ENCODE assay signal across 7 cellular contexts in genomic region chr16:4272114-4272954, GRCh38. TPM values are rescaled to one million over a fixed set of nuclear protein-coding genes. Genes with fewer than 3 reads are reported as not detected.
DNase-seq lines count a peak whose midpoint lies in the region; ATAC-seq and TF ChIP-seq lines count a peak whose summit lies in the region.

No MANE protein-coding gene starts in this region.

- peak overlapping the region; percentile 99 for H3K4me3 ChIP-seq in DOHH2 (ENCODE audit: low read length)
- peak overlapping the region; percentile 90 for H3K4me3 ChIP-seq in MM.1S (ENCODE audit: low read length)
- peak overlapping the region; percentile 53 to 93 for H3K4me3 ChIP-seq in foreskin fibroblast (ENCODE audit: low read depth in 1 of 2, low read length in 2 of 2)

- peak; percentile 5 for TF ChIP-seq CTCF in DOHH2 (IDR thresholded peaks at IDR 0.05; ENCODE audit: low read depth, low read length, poor library complexity, severe bottlenecking)
- TF ChIP-seq CTCF in MM.1S (IDR thresholded peaks at IDR 0.05; ENCODE audit: low read length) = no peak
- TF ChIP-seq CTCF in foreskin fibroblast (IDR thresholded peaks at IDR 0.05; ENCODE audit: low read depth, low read length) = no peak

- peaks cover 40% of the 10 kb centered on the region for H3K36me3 ChIP-seq in DOHH2 (ENCODE audit: control insufficient read depth, low read length)
- no peaks in the 10 kb centered on the region for H3K36me3 ChIP-seq in MM.1S (replicated peaks; ENCODE audit: insufficient read depth, low read length)

- H3K9me2 ChIP-seq in DOHH2 (replicated peaks; ENCODE audit: control insufficient read depth, low read length) (no peaks in the 10 kb centered on the region), MM.1S (replicated peaks; ENCODE audit: insufficient read depth, low read length) (no peaks in the 10 kb centered on the region)

- no peaks in the 10 kb centered on the region for H3K9me3 Mint-ChIP-seq in natural killer cell treated with Interleukin-12 subunit alpha and Interleukin-12 subunit beta and Interleukin-15 and Interleukin-18, amount 100 ng/mL, for 72 hours

- H3K4me1 ChIP-seq in DOHH2 (ENCODE audit: control insufficient read depth, low read length) = peaks cover 24% of the 10 kb centered on the region
- H3K4me1 ChIP-seq in MM.1S (ENCODE audit: low read length) = peaks cover 9% of the 10 kb centered on the region

- H3K27me3 Mint-ChIP-seq in natural killer cell treated with Interleukin-12 subunit alpha and Interleukin-12 subunit beta and Interleukin-15 and Interleukin-18, amount 100 ng/mL, for 72 hours = no peaks in the 10 kb centered on the region

- H3K36me3 Mint-ChIP-seq in natural killer cell treated with Interleukin-12 subunit alpha and Interleukin-12 subunit beta and Interleukin-15 and Interleukin-18, amount 100 ng/mL, for 72 hours = no peaks in the 10 kb centered on the region

- ATAC-seq in GM21447 (IDR thresholded peaks at IDR 0.05; ENCODE audit: unreplicated experiment) = peak; percentile 17
- ATAC-seq in natural killer cell treated with Interleukin-12 subunit alpha and Interleukin-12 subunit beta and Interleukin-15 and Interleukin-18, amount 100 ng/mL, for 72 hours = peak; percentile 7 to 49

- peaks cover 10% of the 10 kb centered on the region for H3F3A ChIP-seq in DOHH2 (ENCODE audit: control insufficient read depth, insufficient read depth)
- H3F3A ChIP-seq in MM.1S (ENCODE audit: insufficient read depth, low read length) = peaks cover 22% of the 10 kb centered on the region

- H3K4me1 Mint-ChIP-seq in natural killer cell treated with Interleukin-12 subunit alpha and Interleukin-12 subunit beta and Interleukin-15 and Interleukin-18, amount 100 ng/mL, for 72 hours (ENCODE audit: low read depth in 2 of 2) = peaks cover 0 to 7% of the 10 kb centered on the region in 2 donors

- H2AFZ ChIP-seq in MM.1S (ENCODE audit: low read length) = peak overlapping the region; percentile 76

- peak; percentile 36 for DNase-seq in MM.1S
- peak; percentile 85 for DNase-seq in activated CD8-positive, alpha-beta memory T cell treated with anti-CD3 and anti-CD28 coated beads, Interleukin-2, amount 50 U/mL, for 48 hours
- DNase-seq in foreskin fibroblast = peak in 1 of 2 donors; percentile 62
- DNase-seq in natural killer cell treated with Interleukin-12 subunit alpha and Interleukin-12 subunit beta and Interleukin-15 and Interleukin-18, amount 100 ng/mL, for 72 hours (ENCODE audit: low spot score) = no peak
- DNase-seq in epidermal melanocyte (ENCODE audit: insufficient read length, low spot score) = no peak

- no peaks in the 10 kb centered on the region for H3K27me3 ChIP-seq in DOHH2 (ENCODE audit: control insufficient read depth, low read length)
- no peaks in the 10 kb centered on the region for H3K27me3 ChIP-seq in MM.1S (replicated peaks; ENCODE audit: insufficient read depth, low read length)

- H4K20me1 ChIP-seq in DOHH2 (ENCODE audit: control insufficient read depth, insufficient read depth, low read depth, low read length) (peaks cover 5% of the 10 kb centered on the region; the same call in 1 of the 2 replicates), MM.1S (ENCODE audit: insufficient read depth, low read length) (no peaks in the 10 kb centered on the region)

- H3K9ac ChIP-seq in MM.1S (ENCODE audit: low read length) = peak overlapping the region; percentile 98

- peak overlapping the region; percentile 100 for H3K4me2 ChIP-seq in DOHH2 (ENCODE audit: low read length)
- H3K4me2 ChIP-seq in MM.1S (ENCODE audit: low read depth, low read length) = peak overlapping the region; percentile 59; the same call in 1 of the 2 replicates

- peak overlapping the region; percentile 77 to 81 for H3K27ac Mint-ChIP-seq in natural killer cell treated with Interleukin-12 subunit alpha and Interleukin-12 subunit beta and Interleukin-15 and Interleukin-18, amount 100 ng/mL, for 72 hours

- no peaks in the 10 kb centered on the region for H3K9me3 ChIP-seq in DOHH2 (ENCODE audit: control insufficient read depth, insufficient read depth, low read length)
- H3K9me3 ChIP-seq in MM.1S (replicated peaks; ENCODE audit: insufficient read depth, low read length) = no peaks in the 10 kb centered on the region

- H3K4me3 Mint-ChIP-seq in natural killer cell treated with Interleukin-12 subunit alpha and Interleukin-12 subunit beta and Interleukin-15 and Interleukin-18, amount 100 ng/mL, for 72 hours = peak overlapping the region; percentile 90

- H3K79me2 ChIP-seq in DOHH2 (ENCODE audit: control insufficient read depth, low read length) (peaks cover 58% of the 10 kb centered on the region), MM.1S (ENCODE audit: low read length) (peaks cover 50% of the 10 kb centered on the region)

- peak overlapping the region; percentile 91 for H3K27ac ChIP-seq in DOHH2 (ENCODE audit: low read depth, low read length)
- H3K27ac ChIP-seq in MM.1S (ENCODE audit: low read length) = peak overlapping the region; percentile 84

RNA-seq across cellular contexts. Expression of gene TFAP4, which starts 0.5 kb away (rescaled TPM):
- 10 to 100 TPM; 10.8 to 46.2 TPM for total RNA-seq in natural killer cell treated with Interleukin-12 subunit alpha and Interleukin-12 subunit beta and Interleukin-15 and Interleukin-18, amount 100 ng/mL, for 72 hours

RNA-seq across cellular contexts. Expression of gene SRL, which starts 30.5 kb away (rescaled TPM):
- not detected for total RNA-seq in natural killer cell treated with Interleukin-12 subunit alpha and Interleukin-12 subunit beta and Interleukin-15 and Interleukin-18, amount 100 ng/mL, for 72 hours

RNA-seq across cellular contexts. Expression of gene GLIS2, which starts 43.5 kb away (rescaled TPM):
- under 1 TPM; 0.31 to 0.43 TPM for total RNA-seq in natural killer cell treated with Interleukin-12 subunit alpha and Interleukin-12 subunit beta and Interleukin-15 and Interleukin-18, amount 100 ng/mL, for 72 hours

Comparison
In these comparisons a context has a peak if more than half of its experiments do, and no peak if none do; other contexts are left out.
1. DNase-seq: peak in MM.1S (single experiment) and activated CD8-positive, alpha-beta memory T cell treated with anti-CD3 and anti-CD28 coated beads, Interleukin-2, amount 50 U/mL, for 48 hours (single experiment); none in natural killer cell treated with Interleukin-12 subunit alpha and Interleukin-12 subunit beta and Interleukin-15 and Interleukin-18, amount 100 ng/mL, for 72 hours (single experiment) and epidermal melanocyte (single experiment).
2. Peak in every context shown above with its lines, with median percentiles within 50 percentile points of each other: H3K4me3 ChIP-seq.